9 cellular contexts compared by ENCODE assay signal in genomic region chr15:73564255-73564654, GRCh38.
A peak's percentile ranks its signal among the peaks of the same experiment; 100 is the strongest.
DNase-seq lines count a peak whose midpoint lies in the region; ATAC-seq and TF ChIP-seq lines count a peak whose summit lies in the region.
"Had no signal": no experiment of that assay in that cellular context is flagged by ENCODE, and none has a peak within 500 bp of the region (broad histone marks: within the 10 kb centered on the region; RNA-seq: fewer than 3 reads in every experiment).

No MANE protein-coding gene starts in this region.

- H3K27me3 ChIP-seq in MG63: no peaks in the 10 kb centered on the region

- H3K36me3 ChIP-seq in MG63: peaks cover 55% of the 10 kb centered on the region

- no peaks in the 10 kb centered on the region for H3K9me3 ChIP-seq in MG63

- no peak for ATAC-seq in GM18858 (IDR thresholded peaks at IDR 0.05; ENCODE audit: unreplicated experiment)
- ATAC-seq in omental fat pad (ENCODE audit: low FRiP score): no peak
- no peak for ATAC-seq in GM21515 (IDR thresholded peaks at IDR 0.05; ENCODE audit: unreplicated experiment)

- DNase-seq in Caki2 (ENCODE audit: low read depth) (peak; percentile 71), MG63 (peak; percentile 16), astrocyte of the hippocampus (ENCODE audit: low read depth, low spot score) (peak; percentile 73), lung microvascular endothelial cell (ENCODE audit: low read depth in 2 of 2) (peak; percentile 66 to 88), omental fat pad (ENCODE audit: low spot score) (no peak)
- no peak for DNase-seq in activated CD4-positive, CD25-positive, alpha-beta regulatory T cell treated with anti-CD3 and anti-CD28 coated beads, Interleukin-2, amount 50 U/mL, for 72 hours
- DNase-seq: NCI-H1048 had no signal

- no peak for TF ChIP-seq CTCF in omental fat pad (IDR thresholded peaks at IDR 0.05)

- no peak overlapping the region for H3K4me3 ChIP-seq in MG63

- in situ Hi-C loops in Caki2 (cut with HindIII; ENCODE audit: low pct_unique_long_range_greater_than_20kb, low sequenced_read_pairs): no loop called here

Comparison
In these comparisons a context has a peak if more than half of its experiments do, and no peak if none do; other contexts are left out.
1. DNase-seq: peak in Caki2 (single experiment), MG63 (single experiment), astrocyte of the hippocampus (single experiment) and lung microvascular endothelial cell (2 of 2); none in omental fat pad (single experiment) and activated CD4-positive, CD25-positive, alpha-beta regulatory T cell treated with anti-CD3 and anti-CD28 coated beads, Interleukin-2, amount 50 U/mL, for 72 hours (single experiment).